10 cellular contexts compared by ENCODE assay signal in genomic region chr6:53796791-53797190, GRCh38. TPM values are rescaled to one million over a fixed set of nuclear protein-coding genes. Genes with fewer than 3 reads are reported as not detected.
DNase-seq lines count a peak whose midpoint lies in the region; ATAC-seq and TF ChIP-seq lines count a peak whose summit lies in the region.
"Had no signal": no experiment of that assay in that cellular context is flagged by ENCODE, and none has a peak within 500 bp of the region (broad histone marks: within the 10 kb centered on the region; RNA-seq: fewer than 3 reads in every experiment).

No MANE protein-coding gene starts in this region.

- TF ChIP-seq CTCF in lower lobe of right lung (IDR thresholded peaks at IDR 0.05) (no peak), testis (IDR thresholded peaks at IDR 0.05) (no peak)

- peaks cover 26% of the 10 kb centered on the region for H3K4me1 ChIP-seq in lower lobe of right lung
- peaks cover 11% of the 10 kb centered on the region for H3K4me1 ChIP-seq in testis

- 28 to 32% methylated on average over 5 of the region's 5 CpGs for WGBS in testis, 2 donors

- H3K4me3 ChIP-seq in lower lobe of right lung (peak overlapping the region; percentile 89), testis (no peak overlapping the region)

- H3K27me3 ChIP-seq in lower lobe of right lung (ENCODE audit: low read depth) (no peaks in the 10 kb centered on the region), testis (no peaks in the 10 kb centered on the region)

- intact Hi-C loops in lower lobe of right lung (cut with DNase I) = no loop called here
- intact Hi-C loops in testis (cut with DNase I; ENCODE audit: low total_unique reads) = loop anchor here (10.0 kb wide), 1 partner anchor 158 kb away; no protein-coding TSS in a partner anchor

- no peaks in the 10 kb centered on the region for H3K36me3 ChIP-seq in lower lobe of right lung
- no peaks in the 10 kb centered on the region for H3K36me3 ChIP-seq in testis (ENCODE audit: low read depth, missing control alignments)

- H3K9me3 ChIP-seq in lower lobe of right lung (no peaks in the 10 kb centered on the region), testis (no peaks in the 10 kb centered on the region)

- TF ChIP-seq POLR2A in testis (IDR thresholded peaks at IDR 0.05) = no peak
- TF ChIP-seq POLR2A in GM18505 (IDR thresholded peaks at IDR 0.05; ENCODE audit: borderline replicate concordance, extremely low read depth, insufficient read depth, insufficient read length) = no peak

- no peak for ATAC-seq in lower lobe of right lung
- ATAC-seq in GM18505 (IDR thresholded peaks at IDR 0.05; ENCODE audit: unreplicated experiment) = no peak

- H3K27ac ChIP-seq in lower lobe of right lung (peak overlapping the region; percentile 80), testis (peak overlapping the region; percentile 79 to 81)

- peak; percentile 43 for DNase-seq in LHCN-M2 (ENCODE audit: low read depth)
- peak; percentile 74 for DNase-seq in astrocyte of the hippocampus (ENCODE audit: low read depth, low spot score)
- DNase-seq in lower lobe of right lung = no peak
- DNase-seq in testis = no peak
- no peak for DNase-seq in NCI-H128 (lab: John Stamatoyannopoulos, UW; ENCODE audit: unreplicated experiment)
- DNase-seq in nucleus accumbens (lab: John Stamatoyannopoulos, UW) = no peak
- DNase-seq in activated gamma-delta T cell (lab: John Stamatoyannopoulos, UW) = no peak
- DNase-seq: aorta; stimulated activated CD4-positive, alpha-beta T cell treated with anti-CD3 and anti-CD28 coated beads, Interleukin-4, amount 100 ng/mL, for 1 hour had no signal

RNA-seq across cellular contexts. Expression of gene LRRC1, which starts 2.0 kb away (rescaled TPM):
- 2.8 and 4.4 TPM in 2 replicates for total RNA-seq in LHCN-M2 (2014; rRNA removed)
- polyA plus RNA-seq in LHCN-M2 (2012) = 1.7 TPM
- 13.4 TPM for total RNA-seq in lower lobe of right lung
- total RNA-seq in testis = 10 to 100 TPM; 34.1 to 36.5 TPM
- 29.5 TPM for polyA plus RNA-seq in testis (ENCODE audit: insufficient read depth, low read depth, low replicate concordance)

Comparison
In these comparisons a context has a peak if more than half of its experiments do, and no peak if none do; other contexts are left out.
1. DNase-seq: peak in LHCN-M2 (single experiment) and astrocyte of the hippocampus (single experiment); none in lower lobe of right lung (single experiment), testis (single experiment), NCI-H128 (single experiment), nucleus accumbens (0 of 56) and activated gamma-delta T cell (single experiment).